14 cellular contexts compared by ENCODE assay signal in the genomic region with DNA sequence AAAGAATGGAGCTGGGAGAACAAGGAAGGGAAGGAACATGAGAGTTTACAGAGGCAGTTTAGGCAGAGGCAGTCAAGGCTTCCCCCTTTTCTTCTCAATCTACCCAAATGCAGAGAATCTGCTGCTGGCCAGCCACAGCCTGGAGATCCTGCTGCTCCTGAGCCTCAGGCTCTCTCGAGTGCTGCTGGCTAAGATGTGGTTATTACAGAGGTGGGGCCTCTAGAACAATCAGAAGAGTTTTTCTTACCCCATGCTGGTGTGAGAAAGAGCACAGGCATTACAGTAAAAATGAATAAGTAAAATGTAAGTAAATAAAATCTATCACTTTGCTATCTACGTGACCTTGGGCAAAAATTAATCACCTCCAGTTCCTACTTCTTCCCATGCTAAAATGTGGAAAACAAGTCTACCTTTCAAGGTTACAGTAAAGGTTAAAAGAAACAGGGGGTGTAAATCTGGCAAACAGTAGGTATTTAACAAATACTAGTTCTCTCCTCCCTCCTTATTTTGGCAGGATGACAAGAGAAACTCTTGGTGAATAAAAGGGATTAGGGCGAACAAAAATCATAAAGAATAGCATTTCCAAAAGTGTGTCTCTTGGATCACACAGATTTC. TPM values are rescaled to one million over a fixed set of nuclear protein-coding genes. Genes with fewer than 3 reads are reported as not detected.
A peak's percentile ranks its signal among the peaks of the same experiment; 100 is the strongest.
DNase-seq lines count a peak whose midpoint lies in the region; ATAC-seq, FAIRE-seq and TF ChIP-seq lines count a peak whose summit lies in the region.
"Had no signal": no experiment of that assay in that cellular context is flagged by ENCODE, and none has a peak within 500 bp of the region (broad histone marks: within the 10 kb centered on the region; RNA-seq: fewer than 3 reads in every experiment).

No MANE protein-coding gene starts in this region.

- peaks cover 57% of the 10 kb centered on the region for H3K36me3 Mint-ChIP-seq in stimulated activated naive CD8-positive, alpha-beta T cell treated with anti-CD3 and anti-CD28 coated beads, Interleukin-15, Interleukin-2, amounts not matched to agents 100 ng/mL and 50 ng/mL, for 24 hours (ENCODE audit: low read depth)
- peaks cover 18% of the 10 kb centered on the region for H3K36me3 Mint-ChIP-seq in astrocyte (ENCODE audit: low read depth, unreplicated experiment)
- peaks cover 3 to 7% (median 6%) of the 10 kb centered on the region in 3 donors for H3K36me3 Mint-ChIP-seq in immature natural killer cell

- intact Hi-C loops in tibial artery (cut with DNase I; ENCODE audit: low total_unique reads) (no loop called here), ascending aorta (cut with DNase I) (no loop called here)

- peaks cover 75% of the 10 kb centered on the region for H3K4me1 Mint-ChIP-seq in stimulated activated naive CD8-positive, alpha-beta T cell treated with anti-CD3 and anti-CD28 coated beads, Interleukin-15, Interleukin-2, amounts not matched to agents 100 ng/mL and 50 ng/mL, for 24 hours (ENCODE audit: low read depth)
- H3K4me1 Mint-ChIP-seq in astrocyte (ENCODE audit: low read depth, unreplicated experiment): peaks cover 16% of the 10 kb centered on the region
- peaks cover 71 to 83% of the 10 kb centered on the region in 2 donors for H3K4me1 Mint-ChIP-seq in immature natural killer cell

- H3K27ac Mint-ChIP-seq in stimulated activated naive CD8-positive, alpha-beta T cell treated with anti-CD3 and anti-CD28 coated beads, Interleukin-15, Interleukin-2, amounts not matched to agents 100 ng/mL and 50 ng/mL, for 24 hours: peak overlapping the region; percentile 26
- H3K27ac Mint-ChIP-seq in astrocyte (ENCODE audit: unreplicated experiment): peak overlapping the region; percentile 67
- H3K27ac Mint-ChIP-seq in immature natural killer cell: peak overlapping the region; percentile 0 to 79 (median 28)
- H3K27ac Mint-ChIP-seq: T-helper 17 cell had no signal

- H3K27me3 ChIP-seq in astrocyte (ENCODE audit: insufficient read depth, low read length) (no peaks in the 10 kb centered on the region), tibial artery (no peaks in the 10 kb centered on the region), ascending aorta (no peaks in the 10 kb centered on the region)
- H3K27me3 ChIP-seq: BLaER1, neutrophil, uterus had no signal

- H3K4me1 ChIP-seq in astrocyte (ENCODE audit: insufficient read depth, low read length) (peaks cover 14% of the 10 kb centered on the region), tibial artery (peaks cover 0 to 53% (median 22%) of the 10 kb centered on the region in 4 donors), ascending aorta (peaks cover 0 to 7% of the 10 kb centered on the region in 2 donors)

- FAIRE-seq in astrocyte (lab: Jason Lieb, UNC) (no peak), urothelium cell line (lab: Jason Lieb, UNC) (no peak)

- H3K27ac ChIP-seq in astrocyte (ENCODE audit: low read depth, low read length) (peak overlapping the region; percentile 19), tibial artery (no peak overlapping the region), ascending aorta (no peak overlapping the region)
- H3K27ac ChIP-seq: BLaER1, neutrophil had no signal

- H3K4me3 ChIP-seq in astrocyte (ENCODE audit: insufficient read depth, low read depth, low read length) (no peak overlapping the region), tibial artery (no peak overlapping the region), ascending aorta (no peak overlapping the region)
- H3K4me3 ChIP-seq: BLaER1, uterus had no signal

- peaks cover 85% of the 10 kb centered on the region for H4K20me1 ChIP-seq in astrocyte (ENCODE audit: insufficient read depth, low read length)

- no peak for ATAC-seq in stimulated activated naive CD8-positive, alpha-beta T cell treated with anti-CD3 and anti-CD28 coated beads, Interleukin-15, Interleukin-2, amounts not matched to agents 100 U/mL and 50 U/mL, for 24 hours
- ATAC-seq in HG02759 (IDR thresholded peaks at IDR 0.05; ENCODE audit: unreplicated experiment): no peak
- ATAC-seq: T-helper 17 cell had no signal

- no peak for DNase-seq in stimulated activated naive CD8-positive, alpha-beta T cell treated with anti-CD3 and anti-CD28 coated beads, Interleukin-15, Interleukin-2, amounts not matched to agents 100 U/mL and 50 U/mL, for 24 hours
- DNase-seq in astrocyte (ENCODE audit: low read depth): peak; percentile 75
- no peak for DNase-seq in immature natural killer cell
- no peak for DNase-seq in urothelium cell line (ENCODE audit: low spot score)
- no peak for DNase-seq in tibial artery
- DNase-seq in ascending aorta (ENCODE audit: low spot score in 2 of 2): no peak
- DNase-seq: activated CD8-positive, alpha-beta memory T cell treated with anti-CD3 and anti-CD28 coated beads, Interleukin-2, amount 50 U/mL, for 48 hours; NCI-H748 treated with DMSO at 0.1 percent for 48 hours; T-helper 17 cell; uterus had no signal

- no peaks in the 10 kb centered on the region for H3K36me3 ChIP-seq in astrocyte (ENCODE audit: insufficient read depth, low read length)
- no peaks in the 10 kb centered on the region for H3K36me3 ChIP-seq in tibial artery
- no peaks in the 10 kb centered on the region for H3K36me3 ChIP-seq in ascending aorta
- H3K36me3 ChIP-seq: neutrophil, uterus had no signal

- H3K4me3 Mint-ChIP-seq in stimulated activated naive CD8-positive, alpha-beta T cell treated with anti-CD3 and anti-CD28 coated beads, Interleukin-15, Interleukin-2, amounts not matched to agents 100 ng/mL and 50 ng/mL, for 24 hours: no peak overlapping the region
- H3K4me3 Mint-ChIP-seq in astrocyte (ENCODE audit: unreplicated experiment) (no peak overlapping the region), immature natural killer cell (peak overlapping the region in 3 of 5 donors; percentile 15 to 34 (median 26))
- H3K4me3 Mint-ChIP-seq: T-helper 17 cell had no signal

- TF ChIP-seq CTCF in astrocyte (IDR thresholded peaks at IDR 0.05; ENCODE audit: insufficient read depth, low read depth, low read length) (no peak), tibial artery (IDR thresholded peaks at IDR 0.05) (no peak), ascending aorta (IDR thresholded peaks at IDR 0.05) (no peak)

- peaks cover 100% of the 10 kb centered on the region for H3K79me2 ChIP-seq in astrocyte (ENCODE audit: insufficient read depth, low read length)

- H3K9me3 ChIP-seq in astrocyte (ENCODE audit: insufficient read depth, low read depth, low read length): peaks cover 8% of the 10 kb centered on the region
- peaks cover 4 to 18% (median 6%) of the 10 kb centered on the region in 3 donors for H3K9me3 ChIP-seq in tibial artery
- peaks cover 16 to 22% of the 10 kb centered on the region in 2 donors for H3K9me3 ChIP-seq in ascending aorta
- H3K9me3 ChIP-seq: neutrophil had no signal

- no peak overlapping the region for H2AFZ ChIP-seq in astrocyte (ENCODE audit: low read depth, low read length)

- no peaks in the 10 kb centered on the region for H3K27me3 Mint-ChIP-seq in stimulated activated naive CD8-positive, alpha-beta T cell treated with anti-CD3 and anti-CD28 coated beads, Interleukin-15, Interleukin-2, amounts not matched to agents 100 ng/mL and 50 ng/mL, for 24 hours
- H3K27me3 Mint-ChIP-seq in astrocyte (ENCODE audit: low read depth, unreplicated experiment): no peaks in the 10 kb centered on the region
- H3K27me3 Mint-ChIP-seq in immature natural killer cell (ENCODE audit: low read depth in 3 of 3): peaks cover 0 to 2% (median 0%) of the 10 kb centered on the region in 3 donors
- H3K27me3 Mint-ChIP-seq: T-helper 17 cell had no signal

- peak overlapping the region; percentile 34 for H3K4me2 ChIP-seq in astrocyte (ENCODE audit: low read length)
- H3K4me2 ChIP-seq: BLaER1 had no signal

- peak overlapping the region; percentile 12 for H3K9ac ChIP-seq in astrocyte (ENCODE audit: low read length)
- H3K9ac ChIP-seq: BLaER1 had no signal

- H3K9me3 Mint-ChIP-seq in stimulated activated naive CD8-positive, alpha-beta T cell treated with anti-CD3 and anti-CD28 coated beads, Interleukin-15, Interleukin-2, amounts not matched to agents 100 ng/mL and 50 ng/mL, for 24 hours: peaks cover 14% of the 10 kb centered on the region
- peaks cover 7% of the 10 kb centered on the region for H3K9me3 Mint-ChIP-seq in astrocyte (ENCODE audit: unreplicated experiment)
- peaks cover 0 to 13% (median 5%) of the 10 kb centered on the region in 6 donors for H3K9me3 Mint-ChIP-seq in immature natural killer cell

RNA-seq across cellular contexts. Expression of a gene that starts 31.1 kb away (rescaled TPM):
- total RNA-seq in astrocyte (64.7 and 65.9 TPM in 2 replicates), ascending aorta (34.6 TPM)
- polyA plus RNA-seq in immature natural killer cell: 10 to 100 TPM; 13.6 to 29.1 (median 17.8) TPM

Comparison
In these comparisons a context has a peak if more than half of its experiments do, and no peak if none do; other contexts are left out.
1. H3K4me3 Mint-ChIP-seq: peak in immature natural killer cell (3 of 5); none in stimulated activated naive CD8-positive, alpha-beta T cell treated with anti-CD3 and anti-CD28 coated beads, Interleukin-15, Interleukin-2, amounts not matched to agents 100 ng/mL and 50 ng/mL, for 24 hours (single experiment) and astrocyte (single experiment).
2. Peak in every context shown above with its lines, with median percentiles within 50 percentile points of each other: H3K27ac Mint-ChIP-seq.